8 cellular contexts compared by ENCODE assay signal in genomic region chr15:36501063-36501678, GRCh38.
A peak's percentile ranks its signal among the peaks of the same experiment; 100 is the strongest.
DNase-seq lines count a peak whose midpoint lies in the region; ATAC-seq and TF ChIP-seq lines count a peak whose summit lies in the region.

No MANE protein-coding gene starts in this region.

- DNase-seq in activated CD8-positive, alpha-beta memory T cell treated with anti-CD3 and anti-CD28 coated beads, Interleukin-2, amount 10 ng/mL, durations not matched to agents 7 days and 5 days: no peak
- DNase-seq in activated CD8-positive, alpha-beta memory T cell treated with anti-CD3 and anti-CD28 coated beads, Interleukin-2, amount 50 U/mL, for 4 hours: no peak
- DNase-seq in HFF-Myc (ENCODE audit: extremely low read depth, low read depth) (peak; percentile 73), NCI-H1092 treated with DMSO at 0.1 percent for 48 hours (lab: John Stamatoyannopoulos, UW) (peak; percentile 38), SK-MEL-5 (ENCODE audit: low read depth, low spot score) (peak; percentile 89), erythroblast (lab: John Stamatoyannopoulos, UW) (peak; percentile 36 to 53), mucosa of gallbladder (ENCODE audit: low spot score) (peak; percentile 44), germinal center (ENCODE audit: low spot score) (no peak)

- H3K27me3 Mint-ChIP-seq in activated CD8-positive, alpha-beta memory T cell treated with anti-CD3 and anti-CD28 coated beads, Interleukin-2, amount 10 ng/mL, durations not matched to agents 7 days and 5 days: peaks cover 31% of the 10 kb centered on the region

- TF ChIP-seq CTCF in HFF-Myc (IDR thresholded peaks at IDR 0.05; ENCODE audit: low read depth, low read length, missing control alignments): peak; percentile 74

- in situ Hi-C loops in SK-MEL-5 (cut with HindIII; ENCODE audit: low pct_unique_long_range_greater_than_20kb, low sequenced_read_pairs): no loop called here

- H3K9me3 Mint-ChIP-seq in activated CD8-positive, alpha-beta memory T cell treated with anti-CD3 and anti-CD28 coated beads, Interleukin-2, amount 10 ng/mL, durations not matched to agents 7 days and 5 days (ENCODE audit: low read depth): no peaks in the 10 kb centered on the region

- H3K4me3 Mint-ChIP-seq in activated CD8-positive, alpha-beta memory T cell treated with anti-CD3 and anti-CD28 coated beads, Interleukin-2, amount 10 ng/mL, durations not matched to agents 7 days and 5 days: no peak overlapping the region

- TF ChIP-seq POLR2A in erythroblast (IDR thresholded peaks at IDR 0.05; ENCODE audit: low read length): no peak

- peak; percentile 51 for ATAC-seq in activated CD8-positive, alpha-beta memory T cell treated with anti-CD3 and anti-CD28 coated beads, Interleukin-2, amount 10 ng/mL, durations not matched to agents 7 days and 5 days

- no peak overlapping the region for H3K4me3 ChIP-seq in HFF-Myc (replicated peaks; ENCODE audit: low read depth, low read length)

- H3K36me3 Mint-ChIP-seq in activated CD8-positive, alpha-beta memory T cell treated with anti-CD3 and anti-CD28 coated beads, Interleukin-2, amount 10 ng/mL, durations not matched to agents 7 days and 5 days: no peaks in the 10 kb centered on the region

- CTCF ChIA-PET in activated CD8-positive, alpha-beta memory T cell treated with anti-CD3 and anti-CD28 coated beads, Interleukin-2, amount 10 ng/mL, durations not matched to agents 7 days and 5 days (lab: Charles Lee): no interaction called here

- H3K27ac Mint-ChIP-seq in activated CD8-positive, alpha-beta memory T cell treated with anti-CD3 and anti-CD28 coated beads, Interleukin-2, amount 10 ng/mL, durations not matched to agents 7 days and 5 days: no peak overlapping the region

- no peaks in the 10 kb centered on the region for H3K4me1 Mint-ChIP-seq in activated CD8-positive, alpha-beta memory T cell treated with anti-CD3 and anti-CD28 coated beads, Interleukin-2, amount 10 ng/mL, durations not matched to agents 7 days and 5 days

Comparison
In these comparisons a context has a peak if more than half of its experiments do, and no peak if none do; other contexts are left out.
1. DNase-seq: peak in HFF-Myc (single experiment), NCI-H1092 treated with DMSO at 0.1 percent for 48 hours (single experiment), SK-MEL-5 (single experiment), erythroblast (2 of 2) and mucosa of gallbladder (single experiment); none in activated CD8-positive, alpha-beta memory T cell treated with anti-CD3 and anti-CD28 coated beads, Interleukin-2, amount 10 ng/mL, durations not matched to agents 7 days and 5 days (single experiment), activated CD8-positive, alpha-beta memory T cell treated with anti-CD3 and anti-CD28 coated beads, Interleukin-2, amount 50 U/mL, for 4 hours (single experiment) and germinal center (single experiment).